Comparison of ENCODE assay signal across 8 cellular contexts in genomic region chr5:40904205-40904993, GRCh38. TPM values are rescaled to one million over a fixed set of nuclear protein-coding genes. Genes with fewer than 3 reads are reported as not detected.
DNase-seq lines count a peak whose midpoint lies in the region; TF ChIP-seq lines count a peak whose summit lies in the region.

No MANE protein-coding gene starts in this region.

- H3K9ac ChIP-seq in Loucy (ENCODE audit: low read depth, low read length, poor library complexity, severe bottlenecking) = no peak overlapping the region

- no peaks in the 10 kb centered on the region for H3K79me2 ChIP-seq in Loucy (ENCODE audit: insufficient read depth, low read length)

- TF ChIP-seq EP300 in transverse colon (IDR thresholded peaks at IDR 0.05; ENCODE audit: low read depth) = no peak

- H3K9me3 ChIP-seq in A673 (ENCODE audit: low read depth, low read length, poor library complexity, severe bottlenecking) (no peaks in the 10 kb centered on the region), HEK293 (ENCODE audit: control insufficient read depth, insufficient read depth, low read depth, low read length) (no peaks in the 10 kb centered on the region), Loucy (ENCODE audit: insufficient read depth, low read depth, low read length) (no peaks in the 10 kb centered on the region), transverse colon (no peaks in the 10 kb centered on the region)

- H3K4me3 ChIP-seq in A673 (ENCODE audit: low read depth, low read length, poor library complexity, severe bottlenecking) (no peak overlapping the region), GM12864 (ENCODE audit: low read depth, low read length) (no peak overlapping the region), HEK293 (ENCODE audit: low read depth, low read length) (no peak overlapping the region), Loucy (ENCODE audit: low read length, poor library complexity, severe bottlenecking) (no peak overlapping the region), dorsolateral prefrontal cortex (no peak overlapping the region), transverse colon (no peak overlapping the region)

- H3K4me1 ChIP-seq in A673 (ENCODE audit: insufficient read depth, low read length, poor library complexity, severe bottlenecking) (peaks cover 12% of the 10 kb centered on the region), HEK293 (ENCODE audit: control insufficient read depth, insufficient read depth, low read length) (no peaks in the 10 kb centered on the region), Loucy (ENCODE audit: insufficient read depth, low read length, poor library complexity, severe bottlenecking) (no peaks in the 10 kb centered on the region), transverse colon (peaks cover 0 to 21% (median 7%) of the 10 kb centered on the region in 4 donors)

- H3K27me3 ChIP-seq in A673 (replicated peaks; ENCODE audit: insufficient read depth, low read depth, low read length, poor library complexity) (no peaks in the 10 kb centered on the region), Loucy (ENCODE audit: insufficient read depth, low read length, poor library complexity, severe bottlenecking) (no peaks in the 10 kb centered on the region), dorsolateral prefrontal cortex (no peaks in the 10 kb centered on the region), transverse colon (no peaks in the 10 kb centered on the region)

- H2AFZ ChIP-seq in Loucy (ENCODE audit: low read length) = no peak overlapping the region

- TF ChIP-seq CTCF in A673 (conservative IDR thresholded peaks at IDR 0.05; ENCODE audit: low read depth, low read length) (peak; percentile 97), GM12864 (IDR thresholded peaks at IDR 0.05; ENCODE audit: low read depth, low read length, missing control alignments) (peak; percentile 99), HEK293 (tag by site-specific recombination; IDR thresholded peaks at IDR 0.05) (peak; percentile 71; the same call in 1 of the 2 replicates), Loucy (conservative IDR thresholded peaks at IDR 0.05; ENCODE audit: low read length) (peak; percentile 100), dorsolateral prefrontal cortex (IDR thresholded peaks at IDR 0.05 in 54 of 56, conservative IDR thresholded peaks at IDR 0.05 in 2 of 56; ENCODE audit: low read depth in 1 of 56, partially characterized antibody in 56 of 56) (peak; percentile 41 to 87 (median 76)), transverse colon (IDR thresholded peaks at IDR 0.05) (peak; percentile 84 to 94 (median 87))

- H3K36me3 ChIP-seq in A673 (ENCODE audit: insufficient read depth, low read length, poor library complexity, severe bottlenecking) = no peaks in the 10 kb centered on the region
- no peaks in the 10 kb centered on the region for H3K36me3 ChIP-seq in HEK293 (ENCODE audit: control insufficient read depth in 2 of 2, insufficient read depth in 1 of 2, low read length in 2 of 2)
- no peaks in the 10 kb centered on the region for H3K36me3 ChIP-seq in Loucy (ENCODE audit: insufficient read depth, low read length)
- no peaks in the 10 kb centered on the region for H3K36me3 ChIP-seq in transverse colon

- POLR2A ChIA-PET in A673 (lab: Charles Lee; ENCODE audit: low non-redundant PET) (interaction anchor here (0.7 kb wide), 1 partner anchor 366 kb away, joined by 3 read pairs; no protein-coding TSS in a partner anchor), HEK293 (lab: Yijun Ruan, JAX) (no interaction called here)

- no peaks in the 10 kb centered on the region for H3K9me2 ChIP-seq in Loucy (replicated peaks; ENCODE audit: low read depth, low read length)

- DNase-seq in A673 (ENCODE audit: low spot score) = peak; percentile 90
- peak; percentile 30 for DNase-seq in GM12864 (ENCODE audit: low read depth)
- peak; percentile 81 for DNase-seq in SHP77 treated with DMSO at 0.1 percent for 48 hours (lab: John Stamatoyannopoulos, UW)
- DNase-seq in dorsolateral prefrontal cortex = peak in 7 of 10 donors; percentile 25 to 68 (median 44)
- DNase-seq in medulla oblongata (ENCODE audit: extremely low spot score) = peak; percentile 70
- DNase-seq in transverse colon = peak; percentile 70

- no peaks in the 10 kb centered on the region for H3F3A ChIP-seq in Loucy (ENCODE audit: low read depth)

- CTCF ChIA-PET in A673 (lab: Charles Lee) = interaction anchor here (0.5 to 1.4 kb wide), 8 partner anchors 58 to 737 kb away, joined by 3 to 10 read pairs (median 5); no protein-coding TSS in a partner anchor
- CTCF ChIA-PET in HEK293 (lab: Yijun Ruan, JAX) = interaction anchor here (0.5 to 2.1 kb wide), 44 partner anchors 8 to 1324 kb away, joined by 3 to 12 read pairs (median 3); no protein-coding TSS in a partner anchor

- no peak overlapping the region for H3K27ac ChIP-seq in A673 (ENCODE audit: low read depth, low read length, poor library complexity, severe bottlenecking)
- H3K27ac ChIP-seq in HEK293 (ENCODE audit: extremely low read depth, low read depth, low read length) = no peak overlapping the region
- peak overlapping the region in 13 of 59 donors; percentile 0 to 47 (median 27) for H3K27ac ChIP-seq in dorsolateral prefrontal cortex
- H3K27ac ChIP-seq in transverse colon = no peak overlapping the region

- 62 to 77% methylated on average over 5 to 7 of the region's 7 CpGs for WGBS in transverse colon (ENCODE audit: low coverage in 1 of 2), 2 donors

- H4K20me1 ChIP-seq in Loucy (ENCODE audit: insufficient read depth, low read length, poor library complexity, severe bottlenecking) = no peaks in the 10 kb centered on the region

- no TSS peak for BruUV-seq in A673 (replicated peaks; lab: Mats Ljungman, UMichigan)

- TF ChIP-seq POLR2A in transverse colon (IDR thresholded peaks at IDR 0.05) = no peak

- H3K4me2 ChIP-seq in Loucy (ENCODE audit: low read depth, low read length, poor library complexity, severe bottlenecking) = no peak overlapping the region

- intact Hi-C loops in A673 (cut with micrococcal nuclease; ENCODE audit: unreplicated experiment) (loop anchor here (1.0 to 10.0 kb wide), 4 partner anchors 442 to 938 kb away; no protein-coding TSS in a partner anchor), dorsolateral prefrontal cortex (cut with DNase I) (loop anchor here in 1 of 2 donors (5.0 kb wide), 1 partner anchor 938 kb away; no protein-coding TSS in a partner anchor), transverse colon (cut with DNase I; ENCODE audit: low total_unique reads) (no loop called here)

- in situ Hi-C loops in transverse colon (cut with MboI; ENCODE audit: low pct_ligation_motif_present in 1 of 4, low pct_unique_long_range_greater_than_20kb in 1 of 4, low sequenced_read_pairs in 3 of 4) = loop anchor here in 2 of 4 donors (25.0 kb wide), 1 partner anchor 933 kb away; no protein-coding TSS in a partner anchor

TF ChIP-seq in HEK293, 187 proteins besides CTCF, POLR2A, EP300 and RAD21:
- TF ChIP-seq, protein P1, sequence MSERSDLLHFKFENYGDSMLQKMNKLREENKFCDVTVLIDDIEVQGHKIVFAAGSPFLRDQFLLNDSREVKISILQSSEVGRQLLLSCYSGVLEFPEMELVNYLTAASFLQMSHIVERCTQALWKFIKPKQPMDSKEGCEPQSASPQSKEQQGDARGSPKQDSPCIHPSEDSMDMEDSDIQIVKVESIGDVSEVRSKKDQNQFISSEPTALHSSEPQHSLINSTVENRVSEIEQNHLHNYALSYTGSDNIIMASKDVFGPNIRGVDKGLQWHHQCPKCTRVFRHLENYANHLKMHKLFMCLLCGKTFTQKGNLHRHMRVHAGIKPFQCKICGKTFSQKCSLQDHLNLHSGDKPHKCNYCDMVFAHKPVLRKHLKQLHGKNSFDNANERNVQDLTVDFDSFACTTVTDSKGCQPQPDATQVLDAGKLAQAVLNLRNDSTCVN (tag by site-specific recombination; optimal IDR thresholded peaks at IDR 0.05) = no peak
- peak; percentile 97 for TF ChIP-seq ZNF654 (tag by site-specific recombination; IDR thresholded peaks at IDR 0.05; ENCODE audit: low read depth)
- no peak for TF ChIP-seq ZFP3 (tag by site-specific recombination; IDR thresholded peaks at IDR 0.05; ENCODE audit: low read depth)
- TF ChIP-seq INSM2 (tag by site-specific recombination; IDR thresholded peaks at IDR 0.05) = no peak
- no peak for TF ChIP-seq ZBTB8A (tag by site-specific recombination; IDR thresholded peaks at IDR 0.05)
- TF ChIP-seq EGR2 (tag by site-specific recombination; IDR thresholded peaks at IDR 0.05; ENCODE audit: low read depth) = no peak

RNA-seq across cellular contexts. Expression of gene C7, which starts 4.9 kb away (rescaled TPM):
- total RNA-seq in A673 (2021) (11.7 and 22.3 TPM in 2 replicates), dorsolateral prefrontal cortex (10 to 100 TPM in 22 of 120 experiments, 1 to 10 TPM in 92, under 1 TPM in 6; 0.48 to 36.3 (median 4.9) TPM), transverse colon (100 to 1,000 TPM in 3 of 4 donors, 10 to 100 TPM in 1; 77.4 to 170 (median 127) TPM)

Comparison
In these comparisons a context has a peak if more than half of its experiments do, and no peak if none do; other contexts are left out.
1. DNase-seq: peak in every context shown above with its lines; median percentile 90 in A673; 81 in SHP77 treated with DMSO at 0.1 percent for 48 hours; 70 in medulla oblongata; 70 in transverse colon; 44 in dorsolateral prefrontal cortex; 30 in GM12864.